1 cellular context compared by ENCODE assay signal in the genomic region with DNA sequence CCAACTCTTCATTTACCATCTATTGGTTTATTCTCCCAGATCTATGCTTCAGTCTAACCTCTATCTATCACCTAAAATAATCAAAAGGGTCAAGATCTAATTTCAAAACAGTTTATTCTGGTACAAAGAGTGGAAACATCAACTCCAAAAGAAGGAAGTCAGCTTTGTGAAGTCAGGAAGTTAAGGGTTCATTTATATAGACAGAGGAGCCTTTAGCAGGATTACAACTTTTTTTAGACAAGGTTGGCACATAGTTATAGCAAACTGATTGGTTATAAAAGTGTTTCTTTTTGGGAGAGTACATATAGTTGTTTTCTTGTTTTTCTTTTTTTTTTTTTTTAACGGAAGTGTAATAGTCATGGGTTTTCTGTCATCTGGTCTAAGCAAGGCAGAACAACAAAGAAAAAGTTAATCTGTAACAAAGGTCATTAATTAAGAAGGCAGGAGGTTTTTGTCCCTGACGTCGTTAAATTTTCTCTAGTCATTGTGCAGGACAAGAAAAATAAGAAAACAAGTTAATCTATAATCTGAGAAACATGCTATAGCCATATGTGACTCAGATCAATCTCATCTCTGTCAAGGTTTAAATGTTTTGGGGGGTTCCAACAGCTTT.
TF ChIP-seq lines count a peak whose summit lies in the region.

No MANE protein-coding gene starts in this region.

TF ChIP-seq in HepG2, 621 proteins besides CTCF, POLR2A, EP300 and RAD21:
- TF ChIP-seq, protein P1, sequence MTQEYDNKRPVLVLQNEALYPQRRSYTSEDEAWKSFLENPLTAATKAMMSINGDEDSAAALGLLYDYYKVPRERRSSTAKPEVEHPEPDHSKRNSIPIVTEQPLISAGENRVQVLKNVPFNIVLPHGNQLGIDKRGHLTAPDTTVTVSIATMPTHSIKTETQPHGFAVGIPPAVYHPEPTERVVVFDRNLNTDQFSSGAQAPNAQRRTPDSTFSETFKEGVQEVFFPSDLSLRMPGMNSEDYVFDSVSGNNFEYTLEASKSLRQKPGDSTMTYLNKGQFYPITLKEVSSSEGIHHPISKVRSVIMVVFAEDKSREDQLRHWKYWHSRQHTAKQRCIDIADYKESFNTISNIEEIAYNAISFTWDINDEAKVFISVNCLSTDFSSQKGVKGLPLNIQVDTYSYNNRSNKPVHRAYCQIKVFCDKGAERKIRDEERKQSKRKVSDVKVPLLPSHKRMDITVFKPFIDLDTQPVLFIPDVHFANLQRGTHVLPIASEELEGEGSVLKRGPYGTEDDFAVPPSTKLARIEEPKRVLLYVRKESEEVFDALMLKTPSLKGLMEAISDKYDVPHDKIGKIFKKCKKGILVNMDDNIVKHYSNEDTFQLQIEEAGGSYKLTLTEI (CRISPR knock-in tag; conservative IDR thresholded peaks at IDR 0.05): no peak
- TF ChIP-seq JUND (CRISPR knock-in tag; IDR thresholded peaks at IDR 0.05): no peak
- TF ChIP-seq JARID2 (CRISPR knock-in tag; IDR thresholded peaks at IDR 0.05; ENCODE audit: insufficient replicate concordance): no peak
- no peak for TF ChIP-seq ARID2 (CRISPR knock-in tag; IDR thresholded peaks at IDR 0.05; ENCODE audit: borderline replicate concordance)
- TF ChIP-seq FOXK1 (CRISPR knock-in tag; IDR thresholded peaks at IDR 0.05; ENCODE audit: borderline replicate concordance, low read depth): no peak
- no peak for TF ChIP-seq NKX3-1 (CRISPR knock-in tag; IDR thresholded peaks at IDR 0.05)
- TF ChIP-seq PHF20 (CRISPR knock-in tag; IDR thresholded peaks at IDR 0.05): no peak
- TF ChIP-seq ZNF616 (CRISPR knock-in tag; IDR thresholded peaks at IDR 0.05; ENCODE audit: low read depth): no peak
- TF ChIP-seq, protein P2, sequence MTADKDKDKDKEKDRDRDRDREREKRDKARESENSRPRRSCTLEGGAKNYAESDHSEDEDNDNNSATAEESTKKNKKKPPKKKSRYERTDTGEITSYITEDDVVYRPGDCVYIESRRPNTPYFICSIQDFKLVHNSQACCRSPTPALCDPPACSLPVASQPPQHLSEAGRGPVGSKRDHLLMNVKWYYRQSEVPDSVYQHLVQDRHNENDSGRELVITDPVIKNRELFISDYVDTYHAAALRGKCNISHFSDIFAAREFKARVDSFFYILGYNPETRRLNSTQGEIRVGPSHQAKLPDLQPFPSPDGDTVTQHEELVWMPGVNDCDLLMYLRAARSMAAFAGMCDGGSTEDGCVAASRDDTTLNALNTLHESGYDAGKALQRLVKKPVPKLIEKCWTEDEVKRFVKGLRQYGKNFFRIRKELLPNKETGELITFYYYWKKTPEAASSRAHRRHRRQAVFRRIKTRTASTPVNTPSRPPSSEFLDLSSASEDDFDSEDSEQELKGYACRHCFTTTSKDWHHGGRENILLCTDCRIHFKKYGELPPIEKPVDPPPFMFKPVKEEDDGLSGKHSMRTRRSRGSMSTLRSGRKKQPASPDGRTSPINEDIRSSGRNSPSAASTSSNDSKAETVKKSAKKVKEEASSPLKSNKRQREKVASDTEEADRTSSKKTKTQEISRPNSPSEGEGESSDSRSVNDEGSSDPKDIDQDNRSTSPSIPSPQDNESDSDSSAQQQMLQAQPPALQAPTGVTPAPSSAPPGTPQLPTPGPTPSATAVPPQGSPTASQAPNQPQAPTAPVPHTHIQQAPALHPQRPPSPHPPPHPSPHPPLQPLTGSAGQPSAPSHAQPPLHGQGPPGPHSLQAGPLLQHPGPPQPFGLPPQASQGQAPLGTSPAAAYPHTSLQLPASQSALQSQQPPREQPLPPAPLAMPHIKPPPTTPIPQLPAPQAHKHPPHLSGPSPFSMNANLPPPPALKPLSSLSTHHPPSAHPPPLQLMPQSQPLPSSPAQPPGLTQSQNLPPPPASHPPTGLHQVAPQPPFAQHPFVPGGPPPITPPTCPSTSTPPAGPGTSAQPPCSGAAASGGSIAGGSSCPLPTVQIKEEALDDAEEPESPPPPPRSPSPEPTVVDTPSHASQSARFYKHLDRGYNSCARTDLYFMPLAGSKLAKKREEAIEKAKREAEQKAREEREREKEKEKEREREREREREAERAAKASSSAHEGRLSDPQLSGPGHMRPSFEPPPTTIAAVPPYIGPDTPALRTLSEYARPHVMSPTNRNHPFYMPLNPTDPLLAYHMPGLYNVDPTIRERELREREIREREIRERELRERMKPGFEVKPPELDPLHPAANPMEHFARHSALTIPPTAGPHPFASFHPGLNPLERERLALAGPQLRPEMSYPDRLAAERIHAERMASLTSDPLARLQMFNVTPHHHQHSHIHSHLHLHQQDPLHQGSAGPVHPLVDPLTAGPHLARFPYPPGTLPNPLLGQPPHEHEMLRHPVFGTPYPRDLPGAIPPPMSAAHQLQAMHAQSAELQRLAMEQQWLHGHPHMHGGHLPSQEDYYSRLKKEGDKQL (CRISPR knock-in tag; IDR thresholded peaks at IDR 0.05; ENCODE audit: low read depth): no peak
- no peak for TF ChIP-seq EHMT2 (IDR thresholded peaks at IDR 0.05; ENCODE audit: borderline replicate concordance, low read depth, low read length)
- TF ChIP-seq MYC (CRISPR knock-in tag; IDR thresholded peaks at IDR 0.05; ENCODE audit: borderline replicate concordance): no peak
- TF ChIP-seq ZMYM4 (CRISPR knock-in tag; IDR thresholded peaks at IDR 0.05): no peak
- no peak for TF ChIP-seq HMGA1 (CRISPR knock-in tag; conservative IDR thresholded peaks at IDR 0.05)
- no peak for TF ChIP-seq BHLHE40 (IDR thresholded peaks at IDR 0.05; ENCODE audit: low read length)
- TF ChIP-seq, protein P3, sequence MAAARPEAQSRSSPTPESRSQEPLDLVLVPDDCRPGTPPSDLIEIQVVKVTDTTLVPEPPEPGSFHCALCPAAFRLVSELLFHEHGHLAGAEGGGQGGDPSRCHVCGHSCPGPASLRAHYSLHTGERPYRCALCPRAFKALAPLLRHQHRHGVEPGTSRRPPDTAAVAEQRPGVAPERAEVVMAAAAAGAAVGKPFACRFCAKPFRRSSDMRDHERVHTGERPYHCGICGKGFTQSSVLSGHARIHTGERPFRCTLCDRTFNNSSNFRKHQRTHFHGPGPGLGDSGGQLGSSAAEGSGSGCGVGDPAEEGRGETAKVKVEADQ (CRISPR knock-in tag; IDR thresholded peaks at IDR 0.05; ENCODE audit: borderline replicate concordance): no peak
- TF ChIP-seq ZC3H4 (CRISPR knock-in tag; IDR thresholded peaks at IDR 0.05; ENCODE audit: borderline replicate concordance): no peak
- TF ChIP-seq RFX1 (IDR thresholded peaks at IDR 0.05): no peak
TF ChIP-seq in HepG2: peak in this region for 0.
